18 cellular contexts compared by ENCODE assay signal in genomic region chr22:45397806-45398205, GRCh38. TPM values are rescaled to one million over a fixed set of nuclear protein-coding genes. Genes with fewer than 3 reads are reported as not detected.
DNase-seq lines count a peak whose midpoint lies in the region; ATAC-seq, FAIRE-seq and TF ChIP-seq lines count a peak whose summit lies in the region.
"Had no signal": no experiment of that assay in that cellular context is flagged by ENCODE, and none has a peak within 500 bp of the region (broad histone marks: within the 10 kb centered on the region; RNA-seq: fewer than 3 reads in every experiment).

No MANE protein-coding gene starts in this region.

- ATAC-seq in HepG2, result peak; percentile 83
- no peak for ATAC-seq in GM19351 (IDR thresholded peaks at IDR 0.05; ENCODE audit: unreplicated experiment)

- H3K9me3 ChIP-seq in HepG2 (ENCODE audit: low read length), result no peaks in the 10 kb centered on the region
- H3K9me3 ChIP-seq: Caco-2 had no signal

- H3K36me3 ChIP-seq in BJ (ENCODE audit: control insufficient read depth, insufficient read depth, low read length) (no peaks in the 10 kb centered on the region), HepG2 (replicated peaks in 1 of 2; ENCODE audit: control insufficient read depth in 1 of 2, insufficient read depth in 2 of 2, low read length in 2 of 2) (no peaks in the 10 kb centered on the region)

- in situ Hi-C loops in HepG2 (cut with HindIII; ENCODE audit: extremely low pct_ligation_motif_present, low pct_unique_long_range_greater_than_20kb), result no loop called here

- H4K20me1 ChIP-seq in HepG2 (ENCODE audit: insufficient read depth, low read length), result no peaks in the 10 kb centered on the region

- no peaks in the 10 kb centered on the region for H3K79me2 ChIP-seq in HepG2 (ENCODE audit: insufficient read depth, low read length)

- intact Hi-C loops in HepG2 (cut with micrococcal nuclease; ENCODE audit: unreplicated experiment), result loop anchor here (5.0 kb wide), 1 partner anchor 131 kb away; no protein-coding TSS in a partner anchor

- no peak for TF ChIP-seq RAD21 in HepG2 (CRISPR knock-in tag; IDR thresholded peaks at IDR 0.05)

- TF ChIP-seq POLR2A in HepG2 (IDR thresholded peaks at IDR 0.05; ENCODE audit: insufficient read depth in 1 of 2, low read depth in 2 of 2, low read length in 2 of 2), result no peak

- no peak overlapping the region for H2AFZ ChIP-seq in HepG2 (ENCODE audit: low read length)

- no peak overlapping the region for H3K27ac Mint-ChIP-seq in activated CD4-positive, alpha-beta memory T cell treated with anti-CD3 and anti-CD28 coated beads, Interleukin-2, amount 10 ng/mL, durations not matched to agents 7 days and 5 days

- H3K9me3 Mint-ChIP-seq in activated CD4-positive, alpha-beta memory T cell treated with anti-CD3 and anti-CD28 coated beads, Interleukin-2, amount 10 ng/mL, durations not matched to agents 7 days and 5 days, result no peaks in the 10 kb centered on the region
- H3K9me3 Mint-ChIP-seq: neural crest cell had no signal

- H3K27me3 Mint-ChIP-seq in activated CD4-positive, alpha-beta memory T cell treated with anti-CD3 and anti-CD28 coated beads, Interleukin-2, amount 10 ng/mL, durations not matched to agents 7 days and 5 days, result peaks cover 9% of the 10 kb centered on the region

- CTCF ChIA-PET in BJ (lab: Yijun Ruan, JAX), result interaction anchor here (1.0 kb wide), 1 partner anchor 9 kb away, joined by 3 read pairs; no protein-coding TSS in a partner anchor
- CTCF ChIA-PET in HepG2 (lab: Yijun Ruan, JAX; ENCODE audit: low intra/inter-chr PET ratio, low total read pairs), result interaction anchor here (2.2 kb wide), 1 partner anchor 129 kb away, joined by 17 read pairs; no protein-coding TSS in a partner anchor
- CTCF ChIA-PET in activated CD4-positive, alpha-beta memory T cell treated with anti-CD3 and anti-CD28 coated beads, Interleukin-2, amount 10 ng/mL, durations not matched to agents 7 days and 5 days (lab: Charles Lee), result interaction anchor here (0.9 to 1.0 kb wide), 3 partner anchors 9 to 130 kb away, joined by 3 read pairs; no protein-coding TSS in a partner anchor

- TF ChIP-seq CTCF in BJ (IDR thresholded peaks at IDR 0.05; ENCODE audit: insufficient read depth, low read depth, low read length) (0 out of 2 replicates have a peak, but pooled peaks have one; percentile 6), GM12874 (IDR thresholded peaks at IDR 0.05; ENCODE audit: insufficient read depth, low read depth, low read length) (0 out of 2 replicates have a peak, but pooled peaks have one; percentile 2), HepG2 (CRISPR knock-in tag; IDR thresholded peaks at IDR 0.05) (peak; percentile 74), GM20000 (IDR thresholded peaks at IDR 0.05; ENCODE audit: extremely low read depth, missing control alignments) (no peak)

- no peak overlapping the region for H3K27ac ChIP-seq in HepG2 (ENCODE audit: extremely low read length, insufficient read depth, low read length)
- H3K27ac ChIP-seq: VCaP had no signal

- no peak for FAIRE-seq in HepG2 (lab: Jason Lieb, UNC)
- FAIRE-seq: keratinocyte had no signal

- H3K36me3 Mint-ChIP-seq in activated CD4-positive, alpha-beta memory T cell treated with anti-CD3 and anti-CD28 coated beads, Interleukin-2, amount 10 ng/mL, durations not matched to agents 7 days and 5 days (ENCODE audit: low read depth), result no peaks in the 10 kb centered on the region

- no peak overlapping the region for H3K4me3 ChIP-seq in BJ (ENCODE audit: low read depth, low read length)
- no peak overlapping the region for H3K4me3 ChIP-seq in HepG2 (replicated peaks in 1 of 3; ENCODE audit: insufficient read depth in 1 of 3, low read depth in 2 of 3, low read length in 3 of 3)

- 7% methylated on average over 3 of the region's 5 CpGs for WGBS in HepG2 (ENCODE audit: low lambda C conversion rate)

- no peak overlapping the region for H3K4me3 Mint-ChIP-seq in activated CD4-positive, alpha-beta memory T cell treated with anti-CD3 and anti-CD28 coated beads, Interleukin-2, amount 10 ng/mL, durations not matched to agents 7 days and 5 days
- H3K4me3 Mint-ChIP-seq: neural crest cell had no signal

- H3K9ac ChIP-seq in HepG2 (ENCODE audit: insufficient read depth, low read depth, low read length), result no peak overlapping the region

- peaks cover 6% of the 10 kb centered on the region; the same call in 1 of the 2 replicates for H3K4me1 ChIP-seq in HepG2 (ENCODE audit: insufficient read depth, low read length)
- H3K4me1 ChIP-seq: Caco-2 had no signal

- TF ChIP-seq EP300 in HepG2 (IDR thresholded peaks at IDR 0.05; ENCODE audit: low read depth in 2 of 2, low read length in 2 of 2) (no peak), HepG2 (CRISPR knock-in tag; IDR thresholded peaks at IDR 0.05; ENCODE audit: borderline replicate concordance) (no peak)

- DNase-seq in BJ (ENCODE audit: low read depth) (no peak), RKO (ENCODE audit: low spot score) (peak; percentile 5), HepG2 (ENCODE audit: low spot score) (peak; percentile 17), dedifferentiated amniotic fluid mesenchymal stem cell (ENCODE audit: extremely low spot score) (no peak), GM20000 (ENCODE audit: low spot score) (no peak)
- no peak for DNase-seq in activated CD4-positive, alpha-beta memory T cell treated with anti-CD3 and anti-CD28 coated beads, Interleukin-2, amount 10 ng/mL, durations not matched to agents 7 days and 5 days
- DNase-seq: activated CD8-positive, alpha-beta memory T cell treated with anti-CD3 and anti-CD28 coated beads, Interleukin-2, amount 50 U/mL, for 48 hours; activated gamma-delta T cell treated with Interleukin-2 at 50 U/mL for 16 hours; Caco-2 had no signal

- H3K4me2 ChIP-seq in HepG2 (ENCODE audit: low read depth, low read length), result no peak overlapping the region

- peaks cover 10% of the 10 kb centered on the region for H3K27me3 ChIP-seq in BJ (ENCODE audit: control insufficient read depth, insufficient read depth, low read length)
- no peaks in the 10 kb centered on the region; a peak in 1 of 5 replicates for H3K27me3 ChIP-seq in HepG2 (ENCODE audit: control insufficient read depth in 1 of 2, insufficient read depth in 2 of 2, low read length in 2 of 2)

- POLR2A ChIA-PET in BJ (lab: Charles Lee) (no interaction called here), HepG2 (lab: Yijun Ruan, JAX) (no interaction called here)
- POLR2A ChIA-PET in activated CD4-positive, alpha-beta memory T cell treated with anti-CD3 and anti-CD28 coated beads, Interleukin-2, amount 10 ng/mL, durations not matched to agents 7 days and 5 days (lab: Charles Lee), result interaction anchor here (1.1 kb wide), 1 partner anchor 15 kb away, joined by 4 read pairs; the partner anchor contains the start of genes RIBC2 and SMC1B

- no TSS peak for BruUV-seq in HepG2 (replicated peaks; lab: Mats Ljungman, UMichigan)

- H3K4me1 Mint-ChIP-seq in activated CD4-positive, alpha-beta memory T cell treated with anti-CD3 and anti-CD28 coated beads, Interleukin-2, amount 10 ng/mL, durations not matched to agents 7 days and 5 days, result no peaks in the 10 kb centered on the region

RNA-seq across cellular contexts. Expression of gene SMC1B, which starts 15.6 kb away (rescaled TPM):
- not detected in 2 replicates for polyA plus RNA-seq in BJ (2011; rRNA removed)
- not detected in 2 replicates for polyA minus RNA-seq in BJ (2011; rRNA and poly(A)+ RNA removed)
- total RNA-seq in HepG2 (2016; rRNA removed; fragmentation: Illumina TruSeq; extraction: Trizol), result not detected in 2 replicates
- total RNA-seq in HepG2 (2016; cell fraction: cytosol; rRNA removed; fragmentation: Illumina TruSeq; extraction: Trizol; ENCODE audit: low read depth), result not detected in 2 replicates
- not detected in 2 replicates for total RNA-seq in HepG2 (2016; cell fraction: insoluble cytoplasmic fraction; rRNA removed; fragmentation: Illumina TruSeq; extraction: Trizol)
- total RNA-seq in HepG2 (2016; cell fraction: membrane; rRNA removed; fragmentation: Illumina TruSeq; extraction: Trizol), result not detected in 2 replicates
- total RNA-seq in HepG2 (2016; cell fraction: nucleus; rRNA removed; fragmentation: Illumina TruSeq; extraction: Trizol), result not detected in 2 replicates
- not detected in 2 replicates for polyA plus RNA-seq in HepG2 (2011; rRNA removed)
- polyA plus RNA-seq in HepG2 (2011; cell fraction: cytosol; rRNA removed), result not detected in 2 replicates
- polyA plus RNA-seq in HepG2 (2011; cell fraction: nucleus; rRNA removed), result not detected in 2 replicates
- polyA plus RNA-seq in HepG2 (2012), result 0.04 TPM in 1 of 2 replicates, not detected in the other
- not detected in 2 replicates for polyA plus RNA-seq in HepG2 (2016; cell fraction: cytosol; fragmentation: Illumina TruSeq; extraction: Trizol; ENCODE audit: low read depth)
- not detected in 2 replicates for polyA plus RNA-seq in HepG2 (2016; cell fraction: insoluble cytoplasmic fraction; fragmentation: Illumina TruSeq; extraction: Trizol; ENCODE audit: low read depth)
- not detected in 2 replicates for polyA plus RNA-seq in HepG2 (2016; cell fraction: membrane; fragmentation: Illumina TruSeq; extraction: Trizol; ENCODE audit: low read depth)
- not detected in 2 replicates for polyA plus RNA-seq in HepG2 (2016; cell fraction: nucleus; fragmentation: Illumina TruSeq; extraction: Trizol; ENCODE audit: insufficient read depth, low read depth)
- not detected in 2 replicates for polyA minus RNA-seq in HepG2 (2011; rRNA and poly(A)+ RNA removed; ENCODE audit: low replicate concordance)
- not detected in 2 replicates for polyA minus RNA-seq in HepG2 (2011; cell fraction: cytosol; rRNA and poly(A)+ RNA removed)
- polyA minus RNA-seq in HepG2 (2011; cell fraction: nucleus; rRNA and poly(A)+ RNA removed), result not detected in 2 replicates
- total RNA-seq in activated CD4-positive, alpha-beta memory T cell treated with anti-CD3 and anti-CD28 coated beads, Interleukin-2, amount 10 ng/mL, durations not matched to agents 7 days and 5 days, result under 1 TPM; 0.50 to 0.81 TPM
- total RNA-seq: G401, glomerular endothelial cell, mesenteric fat pad, neural crest cell had no signal
- polyA plus RNA-seq: keratinocyte had no signal

RNA-seq across cellular contexts. Expression of gene RIBC2, which starts 15.7 kb away (rescaled TPM):
- polyA plus RNA-seq in BJ (2011; rRNA removed), result 0.58 and 1.0 TPM in 2 replicates
- polyA minus RNA-seq in BJ (2011; rRNA and poly(A)+ RNA removed), result 0.31 and 0.66 TPM in 2 replicates
- 0.55 and 0.81 TPM in 2 replicates for total RNA-seq in HepG2 (2016; rRNA removed; fragmentation: Illumina TruSeq; extraction: Trizol)
- 0.53 TPM in 1 of 2 replicates, not detected in the other for total RNA-seq in HepG2 (2016; cell fraction: cytosol; rRNA removed; fragmentation: Illumina TruSeq; extraction: Trizol; ENCODE audit: low read depth)
- 0.50 and 0.54 TPM in 2 replicates for total RNA-seq in HepG2 (2016; cell fraction: insoluble cytoplasmic fraction; rRNA removed; fragmentation: Illumina TruSeq; extraction: Trizol)
- 0.19 and 0.24 TPM in 2 replicates for total RNA-seq in HepG2 (2016; cell fraction: membrane; rRNA removed; fragmentation: Illumina TruSeq; extraction: Trizol)
- 0.97 and 1.2 TPM in 2 replicates for total RNA-seq in HepG2 (2016; cell fraction: nucleus; rRNA removed; fragmentation: Illumina TruSeq; extraction: Trizol)
- polyA plus RNA-seq in HepG2 (2011; rRNA removed), result not detected in 2 replicates
- 0.08 TPM in 1 of 2 replicates, not detected in the other for polyA plus RNA-seq in HepG2 (2011; cell fraction: cytosol; rRNA removed)
- polyA plus RNA-seq in HepG2 (2011; cell fraction: nucleus; rRNA removed), result 0.19 and 0.39 TPM in 2 replicates
- polyA plus RNA-seq in HepG2 (2012), result not detected in 2 replicates
- 0.24 TPM in 1 of 2 replicates, not detected in the other for polyA plus RNA-seq in HepG2 (2016; cell fraction: cytosol; fragmentation: Illumina TruSeq; extraction: Trizol; ENCODE audit: low read depth)
- polyA plus RNA-seq in HepG2 (2016; cell fraction: insoluble cytoplasmic fraction; fragmentation: Illumina TruSeq; extraction: Trizol; ENCODE audit: low read depth), result 0.72 and 0.81 TPM in 2 replicates
- 0.16 and 0.27 TPM in 2 replicates for polyA plus RNA-seq in HepG2 (2016; cell fraction: membrane; fragmentation: Illumina TruSeq; extraction: Trizol; ENCODE audit: low read depth)
- polyA plus RNA-seq in HepG2 (2016; cell fraction: nucleus; fragmentation: Illumina TruSeq; extraction: Trizol; ENCODE audit: insufficient read depth, low read depth), result 0.76 and 2.4 TPM in 2 replicates
- polyA minus RNA-seq in HepG2 (2011; rRNA and poly(A)+ RNA removed; ENCODE audit: low replicate concordance), result 0.28 and 1.9 TPM in 2 replicates
- polyA minus RNA-seq in HepG2 (2011; cell fraction: cytosol; rRNA and poly(A)+ RNA removed), result 0.44 TPM in 1 of 2 replicates, not detected in the other
- 0.52 and 0.75 TPM in 2 replicates for polyA minus RNA-seq in HepG2 (2011; cell fraction: nucleus; rRNA and poly(A)+ RNA removed)
- total RNA-seq in activated CD4-positive, alpha-beta memory T cell treated with anti-CD3 and anti-CD28 coated beads, Interleukin-2, amount 10 ng/mL, durations not matched to agents 7 days and 5 days, result 1 to 10 TPM; 7.3 to 7.8 TPM
- total RNA-seq: mesenteric fat pad, subcutaneous adipose tissue had no signal

Comparison
In these comparisons a context has a peak if more than half of its experiments do, and no peak if none do; other contexts are left out.
1. DNase-seq: peak in RKO (single experiment) and HepG2 (single experiment); none in BJ (single experiment), activated CD4-positive, alpha-beta memory T cell treated with anti-CD3 and anti-CD28 coated beads, Interleukin-2, amount 10 ng/mL, durations not matched to agents 7 days and 5 days (single experiment), dedifferentiated amniotic fluid mesenchymal stem cell (single experiment) and GM20000 (single experiment).